In the genomic region with DNA sequence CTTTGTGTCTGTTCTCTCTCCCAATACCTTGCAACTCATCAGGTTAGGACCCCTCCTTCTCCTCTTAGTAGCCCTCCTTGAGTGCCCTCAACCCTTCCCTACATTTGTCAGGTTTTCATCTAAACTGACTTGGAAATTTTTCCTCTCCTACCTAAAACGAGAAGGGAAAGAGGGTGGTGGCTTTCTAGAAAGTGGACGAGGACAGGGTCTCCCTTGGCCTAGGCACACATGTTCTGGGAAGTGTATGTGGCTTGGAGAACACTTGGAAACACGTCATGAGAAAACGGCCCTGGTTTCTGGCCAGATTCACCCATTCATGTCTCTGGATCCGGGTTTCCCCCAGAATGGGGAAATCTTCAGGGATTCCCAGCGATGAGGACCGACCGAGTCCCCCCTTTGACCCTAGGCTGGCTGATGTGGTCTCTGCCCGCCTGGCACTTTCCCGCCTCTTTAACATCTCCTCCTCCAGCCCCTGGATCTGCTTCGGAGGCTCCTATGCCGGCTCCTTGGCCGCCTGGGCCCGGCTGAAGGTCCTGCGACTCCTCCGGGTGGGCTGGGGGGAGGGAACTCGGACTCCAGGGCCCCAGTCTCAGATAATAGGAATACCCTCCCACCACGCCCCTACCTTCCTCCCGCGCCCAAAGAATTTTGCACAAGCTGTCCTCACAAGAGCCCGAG, we compare ENCODE assay signal across 8 cellular contexts. TPM values are rescaled to one million over a fixed set of nuclear protein-coding genes. Genes with fewer than 3 reads are reported as not detected.
DNase-seq lines count a peak whose midpoint lies in the region; ATAC-seq and TF ChIP-seq lines count a peak whose summit lies in the region.

No MANE protein-coding gene starts in this region.

- WGBS in mesodermal cell (ENCODE audit: insufficient coverage in 2 of 2), 2 experiments = 0 to 13% methylated on average over 6 to 13 of the region's 21 CpGs

- H3K27ac ChIP-seq in right atrium auricular region (no peak overlapping the region), mesodermal cell (ENCODE audit: low read depth, low read length, severe bottlenecking) (no peak overlapping the region), uterus (no peak overlapping the region)

- H3K4me3 ChIP-seq in right atrium auricular region (peak overlapping the region; percentile 37 to 50), mesodermal cell (ENCODE audit: extremely low read depth, insufficient read depth, low read length, poor library complexity, severe bottlenecking) (peak overlapping the region; percentile 65), uterus (peak overlapping the region; percentile 21 to 38)

- H3K27ac Mint-ChIP-seq in brain = no peak overlapping the region

- no peak for TF ChIP-seq POLR2A in uterus (IDR thresholded peaks at IDR 0.05)

- H3K36me3 ChIP-seq in right atrium auricular region (no peaks in the 10 kb centered on the region), mesodermal cell (ENCODE audit: control insufficient read depth, insufficient read depth, low read length) (no peaks in the 10 kb centered on the region), uterus (no peaks in the 10 kb centered on the region)

- peak overlapping the region; percentile 75 to 89 (median 88) for H3K4me3 Mint-ChIP-seq in brain

- ATAC-seq in HG03432 (IDR thresholded peaks at IDR 0.05; ENCODE audit: unreplicated experiment) = no peak

- H3K27me3 ChIP-seq in right atrium auricular region (peaks cover 0 to 19% of the 10 kb centered on the region in 2 donors), uterus (peaks cover 14 to 42% of the 10 kb centered on the region in 2 donors)

- no peak for DNase-seq in right atrium auricular region (ENCODE audit: low spot score)
- DNase-seq in cardiac septum (ENCODE audit: low spot score) = no peak
- no peak for DNase-seq in uterus
- DNase-seq in NCI-H187 (lab: John Stamatoyannopoulos, UW) = no peak
- no peak for DNase-seq in amygdala (lab: John Stamatoyannopoulos, UW)

- H3K4me1 ChIP-seq in right atrium auricular region (peaks cover 0 to 15% of the 10 kb centered on the region in 2 donors), mesodermal cell (ENCODE audit: control insufficient read depth, insufficient read depth, low read length, poor library complexity, severe bottlenecking) (no peaks in the 10 kb centered on the region), uterus (no peaks in the 10 kb centered on the region)

- peaks cover 50% of the 10 kb centered on the region for H3K27me3 Mint-ChIP-seq in brain

- intact Hi-C loops in cardiac septum (cut with DNase I) (no loop called here), uterus (cut with DNase I; ENCODE audit: low total_unique reads) (no loop called here)

- TF ChIP-seq CTCF in right atrium auricular region (IDR thresholded peaks at IDR 0.05) = no peak
- TF ChIP-seq CTCF in brain (conservative IDR thresholded peaks at IDR 0.05) = no peak
- no peak for TF ChIP-seq CTCF in uterus (IDR thresholded peaks at IDR 0.05)

- H3K4me1 Mint-ChIP-seq in brain = peaks cover 6% of the 10 kb centered on the region

- no peaks in the 10 kb centered on the region for H3K36me3 Mint-ChIP-seq in brain

- H3K9me3 ChIP-seq in right atrium auricular region (no peaks in the 10 kb centered on the region), mesodermal cell (ENCODE audit: control insufficient read depth, low read length) (no peaks in the 10 kb centered on the region), uterus (no peaks in the 10 kb centered on the region)

- H3K9me3 Mint-ChIP-seq in brain = peaks cover 0 to 4% (median 0%) of the 10 kb centered on the region in 5 experiments

RNA-seq across cellular contexts. Expression of a gene that starts 2.9 kb away (rescaled TPM):
- total RNA-seq in right atrium auricular region (1 to 10 TPM in 1 of 2 donors, not detected in 1; 1.7 TPM), cardiac septum (not detected), uterus (under 1 TPM in 1 of 4 donors, not detected in 3; 0.88 TPM)
- polyA plus RNA-seq in brain (ENCODE audit: insufficient read depth, low read depth, low replicate concordance) = 24.8 TPM
- 1.4 TPM for polyA plus RNA-seq in mesodermal cell (2013, experiment 1 of 2)
- polyA plus RNA-seq in mesodermal cell (2013, experiment 2 of 2) = 1.5 TPM
